In genomic region chr2:97589598-97590510, GRCh38 we compare ENCODE assay signal across 8 cellular contexts. TPM values are rescaled to one million over a fixed set of nuclear protein-coding genes. Genes with fewer than 3 reads are reported as not detected.
DNase-seq lines count a peak whose midpoint lies in the region; ATAC-seq and TF ChIP-seq lines count a peak whose summit lies in the region.
"Not testable (repeated sequence)": the region's sequence is repeated elsewhere in the genome, so short reads cannot be mapped to it uniquely, and the experiment has no call there.

ANKRD36B (minus strand) TSS chr2:97589877; CDS start chr2:97589685, 192 bp downstream.

- H4K5ac ChIP-seq in mesendoderm (ENCODE audit: low read length): not testable (repeated sequence)

- not testable (repeated sequence) for H2AK5ac ChIP-seq in mesendoderm (ENCODE audit: low read length)

- not testable (repeated sequence) for H3K18ac ChIP-seq in mesendoderm (ENCODE audit: low read length)

- CTCF ChIA-PET in RWPE1 (lab: Yijun Ruan, JAX): interaction anchor here (0.6 to 1.6 kb wide), 9 partner anchors 24 to 1526 kb away, joined by 3 to 39 read pairs (median 4); no protein-coding TSS in a partner anchor

- peak within 1 kb of the TSS; percentile 84 for H2AFZ ChIP-seq in ACC112 (ENCODE audit: low read length, unreplicated experiment)

- 2% methylated on average over 21 of the region's 90 CpGs for WGBS in esophagus muscularis mucosa
- no CpG with 5 or more reads among the region's 90 CpGs for WGBS in mesendoderm (ENCODE audit: extremely low coverage, insufficient coverage, low lambda C conversion rate)

- POLR2A ChIA-PET in RWPE1 (lab: Yijun Ruan, JAX; ENCODE audit: low non-redundant PET): not testable (repeated sequence)

- H4K8ac ChIP-seq in mesendoderm (ENCODE audit: low read depth, low read length): not testable (repeated sequence)

- DNase-seq in RWPE1 (ENCODE audit: low spot score) (peak; percentile 2), esophagus muscularis mucosa (ENCODE audit: extremely low spot score) (peak; percentile 89), mesendoderm (peak; percentile 75)
- DNase-seq in activated T-helper 9 cell treated with anti-CD3 and anti-CD28 coated beads, Interleukin-2, amount 50 U/mL, for 16 hours (ENCODE audit: low read depth): peak; percentile 37
- DNase-seq in stimulated activated CD4-positive, alpha-beta T cell treated with anti-CD3 and anti-CD28 coated beads, Interleukin-2, amount 100 ng/mL, for 48 hours: peak; percentile 33 to 58

- H3K79me2 ChIP-seq in ACC112 (ENCODE audit: control insufficient read depth, insufficient read depth, low read length, unreplicated experiment); mesendoderm (ENCODE audit: control insufficient read depth, insufficient read depth, low read length): not testable (repeated sequence)

- not testable (repeated sequence) for H3K36me3 ChIP-seq in ACC112 (ENCODE audit: insufficient read depth, low read length); esophagus muscularis mucosa; mesendoderm (ENCODE audit: control insufficient read depth, insufficient read depth, low read length)

- not testable (repeated sequence) for TF ChIP-seq CTCF in RWPE1 (conservative IDR thresholded peaks at IDR 0.05; ENCODE audit: low read depth)
- TF ChIP-seq CTCF in esophagus muscularis mucosa (IDR thresholded peaks at IDR 0.05): peak in 1 of 3 experiments; percentile 4

- not testable (repeated sequence) for H3K27me3 ChIP-seq in ACC112 (ENCODE audit: insufficient read depth, low read length); esophagus muscularis mucosa; mesendoderm (ENCODE audit: insufficient read depth, low read length, poor library complexity)

- not testable (repeated sequence) for H2BK15ac ChIP-seq in mesendoderm (replicated peaks; ENCODE audit: low read depth)

- not testable (repeated sequence) for H3K79me1 ChIP-seq in mesendoderm (ENCODE audit: low read length)

- not testable (repeated sequence) for TF ChIP-seq EP300 in esophagus muscularis mucosa (IDR thresholded peaks at IDR 0.05)

- H3K23ac ChIP-seq in mesendoderm (ENCODE audit: low read length): not testable (repeated sequence)

- peak within 1 kb of the TSS; percentile 81 for H3K9ac ChIP-seq in mesendoderm (ENCODE audit: low read length)

- peak within 1 kb of the TSS; percentile 75 for H3K27ac ChIP-seq in ACC112 (ENCODE audit: low read depth, low read length)
- H3K27ac ChIP-seq in RWPE1: peak within 1 kb of the TSS; percentile 95
- H3K27ac ChIP-seq in esophagus muscularis mucosa (replicated peaks in 1 of 4): peak within 1 kb of the TSS; percentile 88 to 96 (median 92)
- peak within 1 kb of the TSS; percentile 70 for H3K27ac ChIP-seq in mesendoderm (ENCODE audit: low read depth, low read length)

- H3K4ac ChIP-seq in mesendoderm (ENCODE audit: low read depth, low read length): not testable (repeated sequence)

- not testable (repeated sequence) for H2BK120ac ChIP-seq in mesendoderm (ENCODE audit: low read depth, low read length)

- H3K4me3 ChIP-seq in ACC112 (ENCODE audit: low read depth, low read length) (peak within 1 kb of the TSS; percentile 89), esophagus muscularis mucosa (peak within 1 kb of the TSS; percentile 61 to 82 (median 67))
- H3K4me3 ChIP-seq in mesendoderm (ENCODE audit: low read length): not testable (repeated sequence)

- H3K56ac ChIP-seq in mesendoderm (ENCODE audit: low read length): peak within 1 kb of the TSS; percentile 90

- not testable (repeated sequence) for TF ChIP-seq POLR2A in esophagus muscularis mucosa (IDR thresholded peaks at IDR 0.05; ENCODE audit: low read depth)

- ATAC-seq in GM19023 (IDR thresholded peaks at IDR 0.05; ENCODE audit: unreplicated experiment) (peak; percentile 79), HG03045 (IDR thresholded peaks at IDR 0.05; ENCODE audit: unreplicated experiment) (peak; percentile 77)

- peak within 1 kb of the TSS; percentile 57 for H3K4me2 ChIP-seq in mesendoderm (ENCODE audit: low read length)

- H3K9me3 ChIP-seq in esophagus muscularis mucosa: not testable (repeated sequence)

- intact Hi-C loops in esophagus muscularis mucosa (cut with DNase I): loop anchor here (2.0 to 5.0 kb wide), 2 partner anchors 72 to 107 kb away; partner anchors contain the start of gene ACTR1B

- not testable (repeated sequence) for H3K4me1 ChIP-seq in ACC112 (ENCODE audit: control insufficient read depth, insufficient read depth, low read length, unreplicated experiment); esophagus muscularis mucosa; mesendoderm (ENCODE audit: control insufficient read depth, low read depth, low read length)

- H2BK5ac ChIP-seq in mesendoderm (ENCODE audit: low read length): not testable (repeated sequence)

RNA-seq across cellular contexts. Expression of gene ANKRD36B, which starts in this region (rescaled TPM):
- 10 to 100 TPM in 3 of 4 donors, 1 to 10 TPM in 1; 9.4 to 25.7 (median 15.0) TPM for total RNA-seq in esophagus muscularis mucosa
- 2.9 TPM for polyA plus RNA-seq in mesendoderm (2013, experiment 1 of 2)
- 3.0 TPM for polyA plus RNA-seq in mesendoderm (2013, experiment 2 of 2)

Comparison
In these comparisons a context has a peak if more than half of its experiments do, and no peak if none do; other contexts are left out.
1. DNase-seq: peak in every context shown above with its lines; median percentile 89 in esophagus muscularis mucosa; 75 in mesendoderm; 46 in stimulated activated CD4-positive, alpha-beta T cell treated with anti-CD3 and anti-CD28 coated beads, Interleukin-2, amount 100 ng/mL, for 48 hours; 37 in activated T-helper 9 cell treated with anti-CD3 and anti-CD28 coated beads, Interleukin-2, amount 50 U/mL, for 16 hours; 2 in RWPE1.